In genomic region chr11:47886096-47886495, GRCh38 we compare ENCODE assay signal across 12 cellular contexts. TPM values are rescaled to one million over a fixed set of nuclear protein-coding genes. Genes with fewer than 3 reads are reported as not detected.
A peak's percentile ranks its signal among the peaks of the same experiment; 100 is the strongest.
DNase-seq lines count a peak whose midpoint lies in the region; ATAC-seq and TF ChIP-seq lines count a peak whose summit lies in the region.
"Had no signal": no experiment of that assay in that cellular context is flagged by ENCODE, and none has a peak within 500 bp of the region (broad histone marks: within the 10 kb centered on the region; RNA-seq: fewer than 3 reads in every experiment).

No MANE protein-coding gene starts in this region.

- no peaks in the 10 kb centered on the region for H3K27me3 ChIP-seq in mammary epithelial cell (ENCODE audit: insufficient read depth, low read length)
- H3K27me3 ChIP-seq in testis = no peaks in the 10 kb centered on the region
- H3K27me3 ChIP-seq: thyroid gland had no signal

- CTCF ChIA-PET in mammary epithelial cell (lab: Charles Lee; ENCODE audit: low non-redundant PET) (no interaction called here), MCF 10A (lab: Yijun Ruan, JAX) (interaction anchor here (0.7 to 0.8 kb wide), 2 partner anchors 8 to 13 kb away, joined by 3 to 4 read pairs; no protein-coding TSS in a partner anchor)

- no peak for TF ChIP-seq POLR2A in testis (IDR thresholded peaks at IDR 0.05)

- H3K4me1 Mint-ChIP-seq in MCF 10A (ENCODE audit: insufficient read depth, unreplicated experiment) = no peaks in the 10 kb centered on the region
- H3K4me1 Mint-ChIP-seq in activated T-helper 2 cell treated with anti-CD3 and anti-CD28 coated beads, Interferon-gamma antibody, Interleukin-2, Interleukin-4, amounts not matched to agents 10 μg/mL and 5 μg/mL and 100 μg/mL, durations not matched to agents 14 hours and 24 hours and 36 hours (ENCODE audit: low read depth) = peaks cover 19% of the 10 kb centered on the region

- no peaks in the 10 kb centered on the region for H3K4me1 ChIP-seq in mammary epithelial cell (ENCODE audit: insufficient read depth, low read length)
- peaks cover 9% of the 10 kb centered on the region for H3K4me1 ChIP-seq in testis
- H3K4me1 ChIP-seq: psoas muscle had no signal

- BruUV-seq in mammary epithelial cell (replicated peaks; lab: Mats Ljungman, UMichigan) (no TSS peak), MCF 10A (replicated peaks; lab: Mats Ljungman, UMichigan) (no TSS peak)

- H2AFZ ChIP-seq in mammary epithelial cell (ENCODE audit: low read depth, low read length) = no peak overlapping the region

- no peaks in the 10 kb centered on the region for H3K27me3 Mint-ChIP-seq in MCF 10A (ENCODE audit: insufficient read depth, unreplicated experiment)
- no peaks in the 10 kb centered on the region for H3K27me3 Mint-ChIP-seq in activated T-helper 2 cell treated with anti-CD3 and anti-CD28 coated beads, Interferon-gamma antibody, Interleukin-2, Interleukin-4, amounts not matched to agents 10 μg/mL and 5 μg/mL and 100 μg/mL, durations not matched to agents 14 hours and 24 hours and 36 hours (ENCODE audit: low read depth)

- no peak overlapping the region for H3K4me3 ChIP-seq in mammary epithelial cell (replicated peaks in 1 of 3; ENCODE audit: insufficient read depth in 1 of 3, low read depth in 2 of 3, low read length in 3 of 3)
- H3K4me3 ChIP-seq in testis = no peak overlapping the region
- H3K4me3 ChIP-seq: psoas muscle, thyroid gland had no signal

- intact Hi-C loops in mammary epithelial cell (cut with micrococcal nuclease) (no loop called here), MCF 10A (cut with micrococcal nuclease) (no loop called here), left ventricle myocardium superior (cut with micrococcal nuclease) (no loop called here), testis (cut with DNase I; ENCODE audit: low total_unique reads) (no loop called here)
- intact Hi-C loops in activated T-helper 2 cell treated with anti-CD3 and anti-CD28 coated beads, Interferon-gamma antibody, Interleukin-2, Interleukin-4, amounts not matched to agents 10 μg/mL and 5 μg/mL and 100 μg/mL, durations not matched to agents 14 hours and 24 hours and 36 hours (cut with micrococcal nuclease) = no loop called here

- H3K27ac Mint-ChIP-seq in MCF 10A (ENCODE audit: low read depth, unreplicated experiment) = no peak overlapping the region
- peak overlapping the region; percentile 70 for H3K27ac Mint-ChIP-seq in activated T-helper 2 cell treated with anti-CD3 and anti-CD28 coated beads, Interferon-gamma antibody, Interleukin-2, Interleukin-4, amounts not matched to agents 10 μg/mL and 5 μg/mL and 100 μg/mL, durations not matched to agents 14 hours and 24 hours and 36 hours

- no peak overlapping the region for H3K4me2 ChIP-seq in mammary epithelial cell (ENCODE audit: insufficient read depth, low read depth, low read length)

- POLR2A ChIA-PET in MCF 10A (lab: Yijun Ruan, JAX) = interaction anchor here (0.9 kb wide), 1 partner anchor 26 kb away, joined by 4 read pairs; no protein-coding TSS in a partner anchor

- H3K79me2 ChIP-seq in mammary epithelial cell (ENCODE audit: insufficient read depth, low read length) = no peaks in the 10 kb centered on the region

- DNase-seq in mammary epithelial cell (peak; percentile 15), MCF 10A (ENCODE audit: unreplicated experiment) (no peak), left ventricle myocardium superior (no peak), testis (peak; percentile 46), NCI-H748 treated with DMSO at 0.1 percent for 48 hours (lab: John Stamatoyannopoulos, UW) (no peak)
- DNase-seq in activated T-helper 2 cell treated with anti-CD3 and anti-CD28 coated beads, Interferon-gamma antibody, Interleukin-2, Interleukin-4, amounts not matched to agents 10 μg/mL and 5 μg/mL and 100 μg/mL, durations not matched to agents 14 hours and 24 hours and 36 hours (ENCODE audit: low spot score) = no peak
- no peak for DNase-seq in stimulated activated CD4-positive, alpha-beta T cell treated with anti-CD3 and anti-CD28 coated beads, Interleukin-2, amount 100 ng/mL, for 48 hours
- DNase-seq: activated CD4-positive, CD25-positive, alpha-beta regulatory T cell treated with anti-CD3 and anti-CD28 coated beads, Interleukin-2, amount 50 U/mL, for 72 hours; NCI-H446 treated with DMSO at 0.1 percent for 48 hours had no signal

- dilution Hi-C loops in mammary epithelial cell (cut with HindIII; ENCODE audit: low sequenced_read_pairs) = no loop called here

- H4K20me1 ChIP-seq in mammary epithelial cell (ENCODE audit: insufficient read depth, low read length) = no peaks in the 10 kb centered on the region

- ATAC-seq in left ventricle myocardium superior (peak; percentile 27), GM18502 (IDR thresholded peaks at IDR 0.05; ENCODE audit: poor library complexity, unreplicated experiment) (no peak)
- ATAC-seq: psoas muscle had no signal

- WGBS in mammary epithelial cell (ENCODE audit: low coverage, missing lambda C conversion rate) = 39% methylated on average over 6 of the region's 6 CpGs
- WGBS in testis, 2 donors = 42 to 56% methylated on average over 6 of the region's 6 CpGs

- no peak for TF ChIP-seq CTCF in mammary epithelial cell (conservative IDR thresholded peaks at IDR 0.05 in 1 of 2, IDR thresholded peaks at IDR 0.05 in 1 of 2; ENCODE audit: extremely low read depth in 1 of 2, insufficient read depth in 1 of 2, low read depth in 1 of 2, low read length in 2 of 2)
- TF ChIP-seq CTCF in MCF 10A (IDR thresholded peaks at IDR 0.05; ENCODE audit: unreplicated experiment) = no peak
- no peak for TF ChIP-seq CTCF in testis (IDR thresholded peaks at IDR 0.05)

- no peaks in the 10 kb centered on the region for H3K9me3 ChIP-seq in mammary epithelial cell (replicated peaks; ENCODE audit: insufficient read depth, low read length)
- H3K9me3 ChIP-seq in testis = no peaks in the 10 kb centered on the region
- H3K9me3 ChIP-seq: psoas muscle, thyroid gland had no signal

- no peaks in the 10 kb centered on the region for H3K9me3 Mint-ChIP-seq in MCF 10A (ENCODE audit: unreplicated experiment)
- no peaks in the 10 kb centered on the region for H3K9me3 Mint-ChIP-seq in activated T-helper 2 cell treated with anti-CD3 and anti-CD28 coated beads, Interferon-gamma antibody, Interleukin-2, Interleukin-4, amounts not matched to agents 10 μg/mL and 5 μg/mL and 100 μg/mL, durations not matched to agents 14 hours and 24 hours and 36 hours

- no peak overlapping the region for H3K9ac ChIP-seq in mammary epithelial cell (ENCODE audit: insufficient read depth, low read length)

- H3K4me3 Mint-ChIP-seq in MCF 10A (ENCODE audit: unreplicated experiment) = no peak overlapping the region
- H3K4me3 Mint-ChIP-seq in activated T-helper 2 cell treated with anti-CD3 and anti-CD28 coated beads, Interferon-gamma antibody, Interleukin-2, Interleukin-4, amounts not matched to agents 10 μg/mL and 5 μg/mL and 100 μg/mL, durations not matched to agents 14 hours and 24 hours and 36 hours (ENCODE audit: low read depth) = no peak overlapping the region

- no peak overlapping the region for H3K27ac ChIP-seq in mammary epithelial cell (ENCODE audit: insufficient read depth, low read depth, low read length)
- H3K27ac ChIP-seq in testis = no peak overlapping the region
- H3K27ac ChIP-seq: psoas muscle had no signal

- H3K36me3 Mint-ChIP-seq in MCF 10A (ENCODE audit: insufficient read depth, unreplicated experiment) = no peaks in the 10 kb centered on the region
- H3K36me3 Mint-ChIP-seq in activated T-helper 2 cell treated with anti-CD3 and anti-CD28 coated beads, Interferon-gamma antibody, Interleukin-2, Interleukin-4, amounts not matched to agents 10 μg/mL and 5 μg/mL and 100 μg/mL, durations not matched to agents 14 hours and 24 hours and 36 hours (ENCODE audit: low read depth) = no peaks in the 10 kb centered on the region

- no peaks in the 10 kb centered on the region for H3K36me3 ChIP-seq in mammary epithelial cell (ENCODE audit: insufficient read depth, low read length)
- H3K36me3 ChIP-seq in testis (ENCODE audit: low read depth, missing control alignments) = no peaks in the 10 kb centered on the region
- H3K36me3 ChIP-seq: thyroid gland had no signal

- in situ Hi-C loops in mammary epithelial cell (cut with MboI; ENCODE audit: low sequenced_read_pairs in 2 of 2) = no loop called here

RNA-seq across cellular contexts. Expression of gene NUP160, which starts 37.9 kb away (rescaled TPM):
- total RNA-seq in mammary epithelial cell (10 to 100 TPM; 20.8 to 29.3 TPM), MCF 10A (2022) (32.0 and 33.8 TPM in 2 replicates), left ventricle myocardium superior (13.8 TPM), testis (10 to 100 TPM; 46.1 to 50.6 TPM)
- polyA plus RNA-seq in mammary epithelial cell (17.6 TPM), testis (ENCODE audit: insufficient read depth, low read depth, low replicate concordance) (28.4 TPM)
- 51.7 TPM for polyA minus RNA-seq in mammary epithelial cell
- 81.2 and 84.7 TPM in 2 replicates for total RNA-seq in activated T-helper 2 cell treated with anti-CD3 and anti-CD28 coated beads, Interferon-gamma antibody, Interleukin-2, Interleukin-4, amounts not matched to agents 10 μg/mL and 5 μg/mL and 100 μg/mL, durations not matched to agents 14 hours and 24 hours and 36 hours

Comparison
In these comparisons a context has a peak if more than half of its experiments do, and no peak if none do; other contexts are left out.
1. DNase-seq: peak in mammary epithelial cell (single experiment) and testis (single experiment); none in MCF 10A (single experiment), activated T-helper 2 cell treated with anti-CD3 and anti-CD28 coated beads, Interferon-gamma antibody, Interleukin-2, Interleukin-4, amounts not matched to agents 10 μg/mL and 5 μg/mL and 100 μg/mL, durations not matched to agents 14 hours and 24 hours and 36 hours (single experiment), left ventricle myocardium superior (single experiment), NCI-H748 treated with DMSO at 0.1 percent for 48 hours (single experiment) and stimulated activated CD4-positive, alpha-beta T cell treated with anti-CD3 and anti-CD28 coated beads, Interleukin-2, amount 100 ng/mL, for 48 hours (0 of 2).